8 cellular contexts compared by ENCODE assay signal in genomic region chr3:133576169-133576568, GRCh38. TPM values are rescaled to one million over a fixed set of nuclear protein-coding genes. Genes with fewer than 3 reads are reported as not detected.
DNase-seq lines count a peak whose midpoint lies in the region; ATAC-seq and TF ChIP-seq lines count a peak whose summit lies in the region.

No MANE protein-coding gene starts in this region.

- H3K4me1 Mint-ChIP-seq in CD14-positive monocyte = peaks cover 52% of the 10 kb centered on the region
- peaks cover 43% of the 10 kb centered on the region for H3K4me1 Mint-ChIP-seq in dendritic cell treated with granulocyte-macrophage colony-stimulating factor and Interleukin-4, amounts not matched to agents 40 ng/mL and 50 ng/mL, for 4 days (ENCODE audit: low read depth)

- H3K4me3 Mint-ChIP-seq in CD14-positive monocyte = peak overlapping the region; percentile 63 to 88
- H3K4me3 Mint-ChIP-seq in dendritic cell treated with granulocyte-macrophage colony-stimulating factor and Interleukin-4, amounts not matched to agents 40 ng/mL and 50 ng/mL, for 4 days = peak overlapping the region; percentile 81

- H3K27me3 ChIP-seq in MG63 = no peaks in the 10 kb centered on the region
- no peaks in the 10 kb centered on the region for H3K27me3 ChIP-seq in neural cell (ENCODE audit: insufficient read depth, low read depth, low read length)

- no peak overlapping the region for H3K27ac ChIP-seq in neural cell (ENCODE audit: low read length)

- H3K27ac Mint-ChIP-seq in CD14-positive monocyte = peak overlapping the region in 5 of 7 donors; percentile 42 to 85 (median 78)
- H3K27ac Mint-ChIP-seq in dendritic cell treated with granulocyte-macrophage colony-stimulating factor and Interleukin-4, amounts not matched to agents 40 ng/mL and 50 ng/mL, for 4 days = peak overlapping the region; percentile 32

- no peaks in the 10 kb centered on the region for H3K9me3 ChIP-seq in MG63
- H3K9me3 ChIP-seq in neural cell (ENCODE audit: low read length) = no peaks in the 10 kb centered on the region

- peaks cover 66% of the 10 kb centered on the region for H3K36me3 ChIP-seq in MG63
- H3K36me3 ChIP-seq in neural cell (ENCODE audit: insufficient read depth, low read length) = peaks cover 6% of the 10 kb centered on the region

- no peaks in the 10 kb centered on the region for H4K20me1 ChIP-seq in neural cell (ENCODE audit: insufficient read depth)

- H2AFZ ChIP-seq in neural cell (ENCODE audit: low read depth, low read length) = no peak overlapping the region

- TF ChIP-seq EP300 in neural cell (conservative IDR thresholded peaks at IDR 0.05; ENCODE audit: poor library complexity, severe bottlenecking) = no peak

- intact Hi-C loops in CD14-positive monocyte (cut with micrococcal nuclease) = loop anchor here (5.0 to 10.0 kb wide), 3 partner anchors 86 to 229 kb away; partner anchors contain the start of genes SRPRB (in 1 of the 2) and TOPBP1 (in 1 of the 2)
- intact Hi-C loops in dendritic cell treated with granulocyte-macrophage colony-stimulating factor and Interleukin-4, amounts not matched to agents 40 ng/mL and 50 ng/mL, for 4 days (cut with micrococcal nuclease) = no loop called here

- TF ChIP-seq RAD21 in neural cell (conservative IDR thresholded peaks at IDR 0.05) = no peak

- H3K4me3 ChIP-seq in MG63 (peak overlapping the region; percentile 94), neural cell (ENCODE audit: low read length) (peak overlapping the region; percentile 94)

- peaks cover 31% of the 10 kb centered on the region for H3K79me2 ChIP-seq in neural cell (replicated peaks; ENCODE audit: insufficient read depth, low read length)

- H3K36me3 Mint-ChIP-seq in CD14-positive monocyte = peaks cover 49 to 53% of the 10 kb centered on the region in 2 donors
- peaks cover 67% of the 10 kb centered on the region for H3K36me3 Mint-ChIP-seq in dendritic cell treated with granulocyte-macrophage colony-stimulating factor and Interleukin-4, amounts not matched to agents 40 ng/mL and 50 ng/mL, for 4 days (ENCODE audit: low read depth)

- TF ChIP-seq CTCF in CD14-positive monocyte (IDR thresholded peaks at IDR 0.05) (no peak), neural cell (IDR thresholded peaks at IDR 0.05; ENCODE audit: poor library complexity, severe bottlenecking) (no peak)

- H3K9me3 Mint-ChIP-seq in CD14-positive monocyte = no peaks in the 10 kb centered on the region
- no peaks in the 10 kb centered on the region for H3K9me3 Mint-ChIP-seq in dendritic cell treated with granulocyte-macrophage colony-stimulating factor and Interleukin-4, amounts not matched to agents 40 ng/mL and 50 ng/mL, for 4 days

- H3K4me2 ChIP-seq in neural cell (ENCODE audit: low read length) = no peak overlapping the region

- no peak for ATAC-seq in HG03025 (IDR thresholded peaks at IDR 0.05; ENCODE audit: low FRiP score, unreplicated experiment)

- H3K9ac ChIP-seq in neural cell (ENCODE audit: low read length) = no peak overlapping the region

- DNase-seq in CD14-positive monocyte (ENCODE audit: low spot score) (no peak), MG63 (no peak), AG08396 (ENCODE audit: low spot score) (no peak), NCI-H2029 treated with DMSO at 0.1 percent for 48 hours (lab: John Stamatoyannopoulos, UW) (no peak), DMS114 treated with DMSO at 0.1 percent for 48 hours (lab: John Stamatoyannopoulos, UW; ENCODE audit: unreplicated experiment) (no peak)

- peaks cover 0 to 1% (median 0%) of the 10 kb centered on the region in 3 donors for H3K27me3 Mint-ChIP-seq in CD14-positive monocyte (ENCODE audit: low read depth in 3 of 3)
- no peaks in the 10 kb centered on the region for H3K27me3 Mint-ChIP-seq in dendritic cell treated with granulocyte-macrophage colony-stimulating factor and Interleukin-4, amounts not matched to agents 40 ng/mL and 50 ng/mL, for 4 days

- H3K9me2 ChIP-seq in neural cell (ENCODE audit: insufficient read depth, low read length) = no peaks in the 10 kb centered on the region

- H3F3A ChIP-seq in neural cell (ENCODE audit: insufficient read depth, low read length, poor library complexity, severe bottlenecking) = no peaks in the 10 kb centered on the region

TF ChIP-seq in neural cell, 6 proteins besides CTCF, POLR2A, EP300 and RAD21:
- TF ChIP-seq EZH2 (IDR thresholded peaks at IDR 0.05; ENCODE audit: borderline replicate concordance, insufficient read depth, low read length, poor library complexity, severe bottlenecking) (no peak), MXI1 (conservative IDR thresholded peaks at IDR 0.05; ENCODE audit: poor library complexity, severe bottlenecking) (no peak), SMC3 (conservative IDR thresholded peaks at IDR 0.05; ENCODE audit: poor library complexity) (no peak), TAF1 (IDR thresholded peaks at IDR 0.05; ENCODE audit: low read depth) (no peak), POLR2AphosphoS5 (IDR thresholded peaks at IDR 0.05) (no peak), REST (IDR thresholded peaks at IDR 0.05; ENCODE audit: borderline replicate concordance) (no peak)
TF ChIP-seq in neural cell: peak in this region for 0.

RNA-seq across cellular contexts. Expression of gene CDV3, which starts 2.7 kb away (rescaled TPM):
- polyA plus RNA-seq in CD14-positive monocyte (10 to 100 TPM; 30.0 to 30.3 TPM), neural cell (77.1 and 89.3 TPM in 2 replicates)
- total RNA-seq in MG63 (2014; rRNA removed; shearing (Covaris generic); ENCODE audit: low replicate concordance) = 136 and 146 TPM in 2 replicates
- polyA minus RNA-seq in neural cell = 111 and 116 TPM in 2 replicates
